11 cellular contexts compared by ENCODE assay signal in the genomic region with DNA sequence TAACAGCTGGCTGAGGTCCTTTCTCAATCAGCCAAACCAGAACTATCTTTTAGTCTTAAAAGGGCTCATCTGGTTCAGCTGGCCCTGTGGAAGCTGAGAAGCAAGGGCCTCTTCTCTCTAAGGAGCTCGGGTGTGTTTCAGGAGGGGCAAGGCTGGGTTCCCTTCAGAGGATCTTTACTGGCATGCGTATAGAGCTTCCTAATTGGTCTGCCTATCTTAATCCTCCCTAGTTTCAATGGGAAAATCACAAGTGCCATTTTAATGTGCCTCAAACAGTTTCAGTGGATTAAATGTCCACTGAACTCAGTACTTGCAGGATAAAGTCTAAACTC.
DNase-seq lines count a peak whose midpoint lies in the region; ATAC-seq and TF ChIP-seq lines count a peak whose summit lies in the region.
"Had no signal": no experiment of that assay in that cellular context is flagged by ENCODE, and none has a peak within 500 bp of the region (broad histone marks: within the 10 kb centered on the region; RNA-seq: fewer than 3 reads in every experiment).

No MANE protein-coding gene starts in this region.

- ATAC-seq in HG03565 (IDR thresholded peaks at IDR 0.05; ENCODE audit: unreplicated experiment) (no peak), omental fat pad (ENCODE audit: low FRiP score) (no peak)

- in situ Hi-C loops in HAP-1 (cut with MboI; ENCODE audit: low sequenced_read_pairs): no loop called here

- no peak for TF ChIP-seq CTCF in ascending aorta (IDR thresholded peaks at IDR 0.05)
- TF ChIP-seq CTCF in omental fat pad (IDR thresholded peaks at IDR 0.05): no peak

- DNase-seq in HAP-1 (ENCODE audit: low spot score in 2 of 2): peak; percentile 49 to 66
- DNase-seq in ascending aorta (ENCODE audit: low spot score in 2 of 2): no peak
- no peak for DNase-seq in substantia nigra (lab: John Stamatoyannopoulos, UW)
- no peak for DNase-seq in SKM-1 treated with dmso at 0.1 percent for 144 hours (lab: John Stamatoyannopoulos, UW; ENCODE audit: unreplicated experiment)
- DNase-seq in COLO829 (ENCODE audit: low spot score): no peak
- no peak for DNase-seq in omental fat pad (ENCODE audit: low spot score)
- DNase-seq: activated CD4-positive, alpha-beta T cell treated with anti-CD3 and anti-CD28 coated beads for 48 hours; effector CD8-positive, alpha-beta T cell; NCI-H1694 had no signal

- H3K27ac ChIP-seq in ascending aorta (peak overlapping the region; percentile 80 to 82), iPS-18a (ENCODE audit: low read length) (peak overlapping the region; percentile 29), substantia nigra (ENCODE audit: low read depth, low read length, poor library complexity, severe bottlenecking) (peak overlapping the region; percentile 89)

- H3K9me3 ChIP-seq in HAP-1 (no peaks in the 10 kb centered on the region), ascending aorta (no peaks in the 10 kb centered on the region), iPS-18a (ENCODE audit: control insufficient read depth, low read depth, low read length) (no peaks in the 10 kb centered on the region)

- H3K9ac ChIP-seq in iPS-18a (ENCODE audit: low read length): no peak overlapping the region

- H3K36me3 ChIP-seq in HAP-1 (replicated peaks) (peaks cover 16% of the 10 kb centered on the region), ascending aorta (peaks cover 7 to 20% of the 10 kb centered on the region in 2 donors), iPS-18a (ENCODE audit: control insufficient read depth, low read depth, low read length) (peaks cover 54% of the 10 kb centered on the region)

- no peak overlapping the region for H3K4me3 ChIP-seq in HAP-1
- H3K4me3 ChIP-seq in ascending aorta: no peak overlapping the region
- H3K4me3 ChIP-seq in iPS-18a (ENCODE audit: low read length): no peak overlapping the region

- intact Hi-C loops in ascending aorta (cut with DNase I): loop anchor here (5.0 kb wide), 1 partner anchor 143 kb away; a partner anchor contains a TSS

- H3K4me1 ChIP-seq in HAP-1 (peaks cover 30% of the 10 kb centered on the region), ascending aorta (peaks cover 0 to 12% of the 10 kb centered on the region in 2 donors), iPS-18a (ENCODE audit: control insufficient read depth, low read depth, low read length) (peaks cover 32% of the 10 kb centered on the region)

- H3K27me3 ChIP-seq in HAP-1 (ENCODE audit: low read depth) (no peaks in the 10 kb centered on the region), ascending aorta (no peaks in the 10 kb centered on the region), iPS-18a (ENCODE audit: control insufficient read depth, insufficient read depth, low read length) (no peaks in the 10 kb centered on the region)

Comparison
In these comparisons a context has a peak if more than half of its experiments do, and no peak if none do; other contexts are left out.
1. DNase-seq: peak in HAP-1 (2 of 2); none in ascending aorta (0 of 2), substantia nigra (0 of 49), SKM-1 treated with dmso at 0.1 percent for 144 hours (single experiment), COLO829 (single experiment) and omental fat pad (single experiment).
2. H3K27ac ChIP-seq: peak in every context shown above with its lines; median percentile 89 in substantia nigra; 81 in ascending aorta; 29 in iPS-18a.